8 cellular contexts compared by ENCODE assay signal in genomic region chr7:130996841-130997231, GRCh38.
DNase-seq lines count a peak whose midpoint lies in the region; ATAC-seq and TF ChIP-seq lines count a peak whose summit lies in the region.

No MANE protein-coding gene starts in this region.

- POLR2A ChIA-PET in PC-9 (lab: Charles Lee; ENCODE audit: unreplicated experiment), result interaction anchor here (0.6 to 1.0 kb wide), 4 partner anchors 83 to 443 kb away, joined by 3 to 8 read pairs (median 4); no protein-coding TSS in a partner anchor
- POLR2A ChIA-PET in WTC11 (lab: Charles Lee), result no interaction called here

- H3K9me3 ChIP-seq in PC-9 (ENCODE audit: insufficient read depth, low read depth) (no peaks in the 10 kb centered on the region), tibial artery (no peaks in the 10 kb centered on the region)

- H3K27ac Mint-ChIP-seq in naive B cell (peak overlapping the region; percentile 77 to 95 (median 86)), WTC11 (no peak overlapping the region)

- peak overlapping the region; percentile 79 for H3K27ac ChIP-seq in PC-9
- peak overlapping the region in 1 of 2 donors; percentile 8 for H3K27ac ChIP-seq in tibial artery

- H3K27me3 ChIP-seq in PC-9 (ENCODE audit: insufficient read depth, low read depth) (no peaks in the 10 kb centered on the region), tibial artery (no peaks in the 10 kb centered on the region)

- H3K36me3 ChIP-seq in PC-9 (ENCODE audit: low read depth) (peaks cover 23% of the 10 kb centered on the region), tibial artery (peaks cover 3 to 22% (median 3%) of the 10 kb centered on the region in 3 donors)

- H3F3A ChIP-seq in PC-9 (ENCODE audit: insufficient read depth, low read depth), result peaks cover 72% of the 10 kb centered on the region

- H3K4me3 Mint-ChIP-seq in naive B cell (peak overlapping the region in 7 of 8 donors; percentile 36 to 79 (median 61)), WTC11 (no peak overlapping the region)

- peak; percentile 65 for DNase-seq in HCEC 1CT
- DNase-seq in PC-9, result peak; percentile 81 to 98
- peak; percentile 57 for DNase-seq in choroid plexus epithelial cell (ENCODE audit: low read depth)
- no peak for DNase-seq in naive B cell
- DNase-seq in WTC11 (ENCODE audit: low spot score), result no peak
- DNase-seq in NCI-H1930 (lab: John Stamatoyannopoulos, UW), result no peak
- DNase-seq in tibial artery, result no peak

- H3K9me3 Mint-ChIP-seq in naive B cell (no peaks in the 10 kb centered on the region), WTC11 (no peaks in the 10 kb centered on the region)

- peaks cover 93% of the 10 kb centered on the region for H3K79me2 ChIP-seq in PC-9 (ENCODE audit: low read depth)

- peak overlapping the region; percentile 61 for H3K4me2 ChIP-seq in PC-9

- H3K4me1 Mint-ChIP-seq in naive B cell, result peaks cover 48 to 87% (median 58%) of the 10 kb centered on the region in 3 donors
- H3K4me1 Mint-ChIP-seq in WTC11, result peaks cover 22% of the 10 kb centered on the region

- CTCF ChIA-PET in PC-9 (lab: Charles Lee), result interaction anchor here (0.7 to 1.5 kb wide), 4 partner anchors 15 to 110 kb away, joined by 3 to 8 read pairs (median 4); no protein-coding TSS in a partner anchor
- CTCF ChIA-PET in WTC11 (lab: Charles Lee), result interaction anchor here (0.8 to 2.4 kb wide), 2 partner anchors 11 to 14 kb away, joined by 3 to 8 read pairs; no protein-coding TSS in a partner anchor

- H4K20me1 ChIP-seq in PC-9 (ENCODE audit: insufficient read depth), result peaks cover 42% of the 10 kb centered on the region

- H3K4me1 ChIP-seq in PC-9 (replicated peaks; ENCODE audit: insufficient read depth), result peaks cover 71% of the 10 kb centered on the region
- H3K4me1 ChIP-seq in tibial artery, result peaks cover 0 to 82% (median 60%) of the 10 kb centered on the region in 4 donors

- TF ChIP-seq CTCF in PC-9 (conservative IDR thresholded peaks at IDR 0.05), result no peak
- TF ChIP-seq CTCF in choroid plexus epithelial cell (conservative IDR thresholded peaks at IDR 0.05; ENCODE audit: low read depth, low read length), result no peak
- TF ChIP-seq CTCF in WTC11 (IDR thresholded peaks at IDR 0.05), result no peak
- no peak for TF ChIP-seq CTCF in tibial artery (IDR thresholded peaks at IDR 0.05)

- no TSS peak for BruUV-seq in PC-9 (replicated peaks; lab: Mats Ljungman, UMichigan)

- H2AFZ ChIP-seq in PC-9, result no peak overlapping the region

- peaks cover 0 to 6% of the 10 kb centered on the region in 2 donors for H3K36me3 Mint-ChIP-seq in naive B cell
- H3K36me3 Mint-ChIP-seq in WTC11, result 0 out of 2 replicates have a peak, but pooled peaks cover 3% of the 10 kb centered on the region

- ATAC-seq in naive B cell (ENCODE audit: low read depth in 2 of 2), result peak; percentile 77 to 78
- ATAC-seq in HG03139 (IDR thresholded peaks at IDR 0.05; ENCODE audit: unreplicated experiment), result no peak
- ATAC-seq in WTC11, result no peak

- H3K9me2 ChIP-seq in PC-9 (ENCODE audit: insufficient read depth), result no peaks in the 10 kb centered on the region

- H3K27me3 Mint-ChIP-seq in naive B cell (no peaks in the 10 kb centered on the region), WTC11 (ENCODE audit: low read depth) (no peaks in the 10 kb centered on the region)

- intact Hi-C loops in PC-9 (cut with micrococcal nuclease; ENCODE audit: unreplicated experiment), result loop anchor here (1.0 kb wide), 1 partner anchor 84 kb away; no protein-coding TSS in a partner anchor
- intact Hi-C loops in tibial artery (cut with DNase I; ENCODE audit: low total_unique reads), result no loop called here

- H3K4me3 ChIP-seq in PC-9, result peak overlapping the region; percentile 18; the same call in 1 of the 2 replicates
- no peak overlapping the region for H3K4me3 ChIP-seq in choroid plexus epithelial cell (ENCODE audit: low read depth, low read length)
- H3K4me3 ChIP-seq in tibial artery, result no peak overlapping the region

TF ChIP-seq in WTC11, 78 proteins besides CTCF, POLR2A, EP300 and RAD21:
- TF ChIP-seq MYBL2 (CRISPR knock-in tag; IDR thresholded peaks at IDR 0.05) (no peak), E2F1 (CRISPR knock-in tag; IDR thresholded peaks at IDR 0.05) (no peak), NFATC4 (CRISPR knock-in tag; IDR thresholded peaks at IDR 0.05) (no peak), RORB (CRISPR knock-in tag; IDR thresholded peaks at IDR 0.05) (no peak), JUN (CRISPR knock-in tag; IDR thresholded peaks at IDR 0.05) (no peak), TP53 (CRISPR knock-in tag; IDR thresholded peaks at IDR 0.05) (no peak), TEAD4 (CRISPR knock-in tag; IDR thresholded peaks at IDR 0.05) (no peak)
- TF ChIP-seq, protein P1, sequence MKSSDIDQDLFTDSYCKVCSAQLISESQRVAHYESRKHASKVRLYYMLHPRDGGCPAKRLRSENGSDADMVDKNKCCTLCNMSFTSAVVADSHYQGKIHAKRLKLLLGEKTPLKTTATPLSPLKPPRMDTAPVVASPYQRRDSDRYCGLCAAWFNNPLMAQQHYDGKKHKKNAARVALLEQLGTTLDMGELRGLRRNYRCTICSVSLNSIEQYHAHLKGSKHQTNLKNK (CRISPR knock-in tag; IDR thresholded peaks at IDR 0.05), result no peak
- TF ChIP-seq, protein P2, sequence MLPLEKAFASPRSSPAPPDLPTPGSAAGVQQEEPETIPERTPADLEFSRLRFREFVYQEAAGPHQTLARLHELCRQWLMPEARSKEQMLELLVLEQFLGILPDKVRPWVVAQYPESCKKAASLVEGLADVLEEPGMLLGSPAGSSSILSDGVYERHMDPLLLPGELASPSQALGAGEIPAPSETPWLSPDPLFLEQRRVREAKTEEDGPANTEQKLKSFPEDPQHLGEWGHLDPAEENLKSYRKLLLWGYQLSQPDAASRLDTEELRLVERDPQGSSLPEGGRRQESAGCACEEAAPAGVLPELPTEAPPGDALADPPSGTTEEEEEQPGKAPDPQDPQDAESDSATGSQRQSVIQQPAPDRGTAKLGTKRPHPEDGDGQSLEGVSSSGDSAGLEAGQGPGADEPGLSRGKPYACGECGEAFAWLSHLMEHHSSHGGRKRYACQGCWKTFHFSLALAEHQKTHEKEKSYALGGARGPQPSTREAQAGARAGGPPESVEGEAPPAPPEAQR (CRISPR knock-in tag; IDR thresholded peaks at IDR 0.05), result no peak
- TF ChIP-seq, protein P3, sequence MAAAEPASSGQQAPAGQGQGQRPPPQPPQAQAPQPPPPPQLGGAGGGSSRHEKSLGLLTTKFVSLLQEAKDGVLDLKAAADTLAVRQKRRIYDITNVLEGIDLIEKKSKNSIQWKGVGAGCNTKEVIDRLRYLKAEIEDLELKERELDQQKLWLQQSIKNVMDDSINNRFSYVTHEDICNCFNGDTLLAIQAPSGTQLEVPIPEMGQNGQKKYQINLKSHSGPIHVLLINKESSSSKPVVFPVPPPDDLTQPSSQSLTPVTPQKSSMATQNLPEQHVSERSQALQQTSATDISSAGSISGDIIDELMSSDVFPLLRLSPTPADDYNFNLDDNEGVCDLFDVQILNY (CRISPR knock-in tag; IDR thresholded peaks at IDR 0.05), result no peak

Comparison
In these comparisons a context has a peak if more than half of its experiments do, and no peak if none do; other contexts are left out.
1. DNase-seq: peak in HCEC 1CT (single experiment), PC-9 (2 of 2) and choroid plexus epithelial cell (single experiment); none in naive B cell (single experiment), WTC11 (single experiment), NCI-H1930 (0 of 2) and tibial artery (0 of 2).
2. ATAC-seq: peak in naive B cell (2 of 2); none in HG03139 (single experiment) and WTC11 (single experiment).